8 cellular contexts compared by ENCODE assay signal in the genomic region with DNA sequence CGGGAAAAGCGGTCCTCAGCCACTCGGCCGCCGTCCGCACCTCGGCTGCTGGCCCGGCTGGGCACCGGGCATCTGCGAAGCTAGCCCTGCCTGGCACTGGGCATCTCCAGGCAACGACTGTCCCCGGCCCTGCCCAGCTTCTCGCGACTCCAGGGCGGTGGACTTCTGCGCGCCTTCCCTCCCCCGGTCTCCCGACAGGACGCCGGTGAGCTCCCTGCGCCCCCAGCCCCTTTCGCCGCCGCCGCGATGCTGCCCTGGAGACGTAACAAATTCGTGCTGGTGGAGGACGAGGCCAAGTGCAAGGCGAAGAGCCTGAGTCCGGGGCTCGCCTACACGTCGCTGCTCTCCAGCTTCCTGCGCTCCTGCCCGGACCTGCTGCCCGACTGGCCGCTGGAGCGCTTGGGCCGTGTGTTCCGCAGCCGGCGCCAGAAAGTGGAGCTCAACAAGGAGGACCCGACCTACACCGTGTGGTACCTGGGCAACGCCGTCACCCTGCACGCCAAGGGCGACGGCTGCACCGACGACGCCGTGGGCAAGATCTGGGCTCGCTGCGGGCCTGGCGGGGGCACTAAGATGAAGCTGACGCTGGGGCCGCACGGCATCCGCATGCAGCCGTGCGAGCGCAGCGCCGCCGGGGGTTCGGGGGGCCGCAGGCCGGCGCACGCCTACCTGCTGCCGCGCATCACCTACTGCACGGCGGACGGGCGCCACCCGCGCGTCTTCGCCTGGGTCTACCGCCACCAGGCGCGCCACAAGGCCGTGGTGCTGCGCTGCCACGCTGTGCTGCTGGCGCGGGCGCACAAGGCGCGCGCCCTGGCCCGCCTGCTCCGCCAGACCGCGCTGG. TPM values are rescaled to one million over a fixed set of nuclear protein-coding genes. Genes with fewer than 3 reads are reported as not detected.
A peak's percentile ranks its signal among the peaks of the same experiment; 100 is the strongest.
DNase-seq lines count a peak whose midpoint lies in the region; ATAC-seq and TF ChIP-seq lines count a peak whose summit lies in the region.

No MANE protein-coding gene starts in this region.

- TF ChIP-seq CTCF in PC-3 (conservative IDR thresholded peaks at IDR 0.05; ENCODE audit: low read depth, low read length), result no peak
- peak; percentile 8 for TF ChIP-seq CTCF in foreskin keratinocyte (conservative IDR thresholded peaks at IDR 0.05)
- TF ChIP-seq CTCF in osteoblast (IDR thresholded peaks at IDR 0.05; ENCODE audit: extremely low read depth, low read depth, low read length), result no peak

- H3K9me3 ChIP-seq in PC-3 (ENCODE audit: low read length) (no peaks in the 10 kb centered on the region), osteoblast (ENCODE audit: low read depth, low read length) (no peaks in the 10 kb centered on the region)

- ATAC-seq in PC-3 (peak; percentile 44), foreskin keratinocyte (peak; percentile 36), GM18870 (IDR thresholded peaks at IDR 0.05; ENCODE audit: unreplicated experiment) (no peak), GM21619 (IDR thresholded peaks at IDR 0.05; ENCODE audit: unreplicated experiment) (no peak), GM18861 (IDR thresholded peaks at IDR 0.05; ENCODE audit: unreplicated experiment) (no peak)

- POLR2A ChIA-PET in PC-3 (lab: Charles Lee; ENCODE audit: unreplicated experiment), result no interaction called here

- H3K9ac ChIP-seq in PC-3 (ENCODE audit: low read length), result no peak overlapping the region

- H4K20me1 ChIP-seq in PC-3 (ENCODE audit: low read length) (no peaks in the 10 kb centered on the region), osteoblast (ENCODE audit: insufficient read depth, low read length) (no peaks in the 10 kb centered on the region)

- H3K4me2 ChIP-seq in PC-3 (ENCODE audit: low read length) (peak overlapping the region; percentile 69), osteoblast (ENCODE audit: insufficient read depth, low read length) (no peak overlapping the region)

- H3K27ac ChIP-seq in PC-3 (ENCODE audit: low read length), result no peak overlapping the region
- no peak overlapping the region for H3K27ac ChIP-seq in foreskin keratinocyte
- H3K27ac ChIP-seq in osteoblast (ENCODE audit: low read depth, low read length), result no peak overlapping the region

- no peaks in the 10 kb centered on the region for H3F3A ChIP-seq in PC-3 (ENCODE audit: low read length, unreplicated experiment)

- intact Hi-C loops in PC-3 (cut with micrococcal nuclease), result no loop called here

- no peaks in the 10 kb centered on the region for H3K36me3 ChIP-seq in PC-3 (ENCODE audit: low read depth, low read length)
- no peaks in the 10 kb centered on the region for H3K36me3 ChIP-seq in osteoblast (ENCODE audit: insufficient read depth, low read length)

- H3K9me2 ChIP-seq in PC-3 (replicated peaks; ENCODE audit: low read length), result no peaks in the 10 kb centered on the region

- H2AFZ ChIP-seq in PC-3 (ENCODE audit: low read length) (peak overlapping the region; percentile 30; the same call in 1 of the 2 replicates), osteoblast (ENCODE audit: low read length) (no peak overlapping the region)

- BruUV-seq in PC-3 (replicated peaks; lab: Mats Ljungman, UMichigan), result no TSS peak

- H3K27me3 ChIP-seq in PC-3 (ENCODE audit: low read length), result peaks cover 17% of the 10 kb centered on the region
- peaks cover 85% of the 10 kb centered on the region for H3K27me3 ChIP-seq in foreskin keratinocyte
- H3K27me3 ChIP-seq in osteoblast (ENCODE audit: insufficient read depth, low read length), result peaks cover 77% of the 10 kb centered on the region

- H3K79me2 ChIP-seq in PC-3 (ENCODE audit: low read length), result no peaks in the 10 kb centered on the region
- no peaks in the 10 kb centered on the region for H3K79me2 ChIP-seq in osteoblast (ENCODE audit: insufficient read depth, low read length)

- peak overlapping the region; percentile 52 for H3K4me3 ChIP-seq in PC-3 (ENCODE audit: low read length)
- H3K4me3 ChIP-seq in osteoblast (ENCODE audit: insufficient read depth, low read length), result peak overlapping the region; percentile 25

- CTCF ChIA-PET in PC-3 (lab: Charles Lee), result no interaction called here

- DNase-seq in EH (ENCODE audit: low read depth), result peak; percentile 33
- peak; percentile 9 for DNase-seq in PC-3
- DNase-seq in foreskin keratinocyte, result peak in 1 of 2 donors; percentile 53
- DNase-seq in osteoblast (ENCODE audit: insufficient read length, low spot score, missing footprints), result peak; percentile 88
- DNase-seq in activated CD4-positive, alpha-beta T cell treated with anti-CD3 and anti-CD28 coated beads for 4 hours, result no peak

- H3K4me1 ChIP-seq in PC-3 (ENCODE audit: insufficient read depth, low read length) (no peaks in the 10 kb centered on the region; the same call in 1 of the 2 replicates), foreskin keratinocyte (no peaks in the 10 kb centered on the region), osteoblast (ENCODE audit: insufficient read depth, low read length) (no peaks in the 10 kb centered on the region)

RNA-seq across cellular contexts. Expression of a gene that starts 0.6 kb away (rescaled TPM):
- total RNA-seq in PC-3 (2014; rRNA removed), result 0.11 TPM in 1 of 2 replicates, not detected in the other
- 0.07 TPM in 1 of 2 replicates, not detected in the other for total RNA-seq in foreskin keratinocyte
- polyA plus RNA-seq in foreskin keratinocyte, result 0.02 and 0.07 TPM in 2 replicates
- under 0.01 TPM in 1 of 2 replicates, not detected in the other for total RNA-seq in osteoblast

RNA-seq across cellular contexts. Expression of a gene that starts 35.9 kb away (rescaled TPM):
- total RNA-seq in PC-3 (2014; rRNA removed) (30.3 and 36.3 TPM in 2 replicates), foreskin keratinocyte (23.6 and 59.1 TPM in 2 replicates), osteoblast (0.59 and 1.1 TPM in 2 replicates)
- polyA plus RNA-seq in foreskin keratinocyte, result 72.2 and 142 TPM in 2 replicates

RNA-seq across cellular contexts. Expression of a gene that starts 45.0 kb away (rescaled TPM):
- total RNA-seq in PC-3 (2014; rRNA removed) (28.9 and 29.5 TPM in 2 replicates), foreskin keratinocyte (31.3 and 33.4 TPM in 2 replicates), osteoblast (31.8 and 37.3 TPM in 2 replicates)
- 28.8 and 31.3 TPM in 2 replicates for polyA plus RNA-seq in foreskin keratinocyte

Comparison
In these comparisons a context has a peak if more than half of its experiments do, and no peak if none do; other contexts are left out.
1. DNase-seq: peak in EH (single experiment), PC-3 (single experiment) and osteoblast (single experiment); none in activated CD4-positive, alpha-beta T cell treated with anti-CD3 and anti-CD28 coated beads for 4 hours (0 of 2).
2. ATAC-seq: peak in PC-3 (single experiment) and foreskin keratinocyte (single experiment); none in GM18870 (single experiment), GM21619 (single experiment) and GM18861 (single experiment).
3. RNA of a gene that starts 35.9 kb away (total RNA-seq): 23.6 to 59.1 TPM in foreskin keratinocyte and 30.3 to 36.3 TPM in PC-3; 0.59 to 1.1 TPM in osteoblast; every median in the first group is over 10 times any median in the second.